Comparison of ENCODE assay signal across 17 cellular contexts in genomic region chr4:138010639-138011038, GRCh38.
DNase-seq lines count a peak whose midpoint lies in the region; ATAC-seq lines count a peak whose summit lies in the region.
"Had no signal": no experiment of that assay in that cellular context is flagged by ENCODE, and none has a peak within 500 bp of the region (broad histone marks: within the 10 kb centered on the region; RNA-seq: fewer than 3 reads in every experiment).

No MANE protein-coding gene starts in this region.

- peak; percentile 81 for ATAC-seq in GM18511 (IDR thresholded peaks at IDR 0.05; ENCODE audit: unreplicated experiment)
- peak; percentile 71 for ATAC-seq in GM21526 (IDR thresholded peaks at IDR 0.05; ENCODE audit: low FRiP score, unreplicated experiment)
- ATAC-seq in HG03039 (IDR thresholded peaks at IDR 0.05; ENCODE audit: unreplicated experiment), result peak; percentile 83
- no peak for ATAC-seq in GM19035 (IDR thresholded peaks at IDR 0.05; ENCODE audit: unreplicated experiment)
- ATAC-seq: activated CD8-positive, alpha-beta T cell treated with anti-CD3 and anti-CD28 coated beads for 36 hours; left ventricle myocardium superior; naive thymus-derived CD4-positive, alpha-beta T cell had no signal

- peak; percentile 64 for DNase-seq in OCI-M1 (lab: John Stamatoyannopoulos, UW)
- no peak for DNase-seq in SK-N-DZ (ENCODE audit: low spot score)
- no peak for DNase-seq in germinal center (ENCODE audit: low spot score)
- no peak for DNase-seq in AG08396 (ENCODE audit: low spot score)
- DNase-seq: activated CD8-positive, alpha-beta T cell treated with anti-CD3 and anti-CD28 coated beads for 36 hours; activated effector memory CD4-positive, alpha-beta T cell treated with Interleukin-2 at 50 U/mL for 16 hours; dermis blood vessel endothelial cell; left ventricle myocardium superior; naive thymus-derived CD4-positive, alpha-beta T cell; retina; stimulated activated CD4-positive, alpha-beta T cell treated with anti-CD3 and anti-CD28 coated beads, Interleukin-2, amount 100 ng/mL, for 24 hours; stimulated activated CD8-positive, alpha-beta memory T cell treated with anti-CD3 and anti-CD28 coated beads, Interleukin-4, amount 100 ng/mL, for 48 hours; thyroid gland had no signal
